ENCODE assay signal across 23 cellular contexts in genomic region chr19:32450217-32450616, GRCh38. TPM values are rescaled to one million over a fixed set of nuclear protein-coding genes. Genes with fewer than 3 reads are reported as not detected.
A peak's percentile ranks its signal among the peaks of the same experiment; 100 is the strongest.
DNase-seq lines count a peak whose midpoint lies in the region; ATAC-seq and TF ChIP-seq lines count a peak whose summit lies in the region.
"Had no signal": no experiment of that assay in that cellular context is flagged by ENCODE, and none has a peak within 500 bp of the region (broad histone marks: within the 10 kb centered on the region; RNA-seq: fewer than 3 reads in every experiment).

No MANE protein-coding gene starts in this region.

- no peak overlapping the region for H3K4me3 Mint-ChIP-seq in activated CD4-positive, alpha-beta T cell treated with anti-CD3 and anti-CD28 coated beads for 36 hours
- H3K4me3 Mint-ChIP-seq in activated T-helper 17 cell treated with anti-CD3 and anti-CD28 coated beads, Interleukin-2, amount 50 U/mL, for 72 hours, result no peak overlapping the region
- H3K4me3 Mint-ChIP-seq in stimulated activated effector memory CD8-positive, alpha-beta T cell treated with anti-CD3 and anti-CD28 coated beads, Interleukin-12 subunit alpha, Interleukin-12 subunit beta, amount 100 ng/mL, for 72 hours, result no peak overlapping the region
- H3K4me3 Mint-ChIP-seq: CD4-positive, alpha-beta T cell; HFFc6 had no signal

- no peaks in the 10 kb centered on the region for H4K20me1 ChIP-seq in smooth muscle cell (ENCODE audit: low read depth)

- H3K4me1 Mint-ChIP-seq in activated CD4-positive, alpha-beta T cell treated with anti-CD3 and anti-CD28 coated beads for 36 hours, result peaks cover 4% of the 10 kb centered on the region
- no peaks in the 10 kb centered on the region for H3K4me1 Mint-ChIP-seq in activated T-helper 17 cell treated with anti-CD3 and anti-CD28 coated beads, Interleukin-2, amount 50 U/mL, for 72 hours
- peaks cover 11% of the 10 kb centered on the region for H3K4me1 Mint-ChIP-seq in stimulated activated effector memory CD8-positive, alpha-beta T cell treated with anti-CD3 and anti-CD28 coated beads, Interleukin-12 subunit alpha, Interleukin-12 subunit beta, amount 100 ng/mL, for 72 hours

- no peak overlapping the region for H3K4me2 ChIP-seq in smooth muscle cell
- H3K4me2 ChIP-seq: SK-N-SH had no signal

- H3K36me3 ChIP-seq in smooth muscle cell (ENCODE audit: low read depth), result no peaks in the 10 kb centered on the region

- CTCF ChIA-PET in activated CD4-positive, alpha-beta T cell treated with anti-CD3 and anti-CD28 coated beads for 36 hours (lab: Charles Lee), result no interaction called here

- WGBS in smooth muscle cell (ENCODE audit: low lambda C conversion rate), result 87% methylated on average over 4 of the region's 4 CpGs

- no peaks in the 10 kb centered on the region for H3K27me3 ChIP-seq in smooth muscle cell (ENCODE audit: low read depth)

- no peaks in the 10 kb centered on the region for H3K9me3 ChIP-seq in smooth muscle cell (replicated peaks; ENCODE audit: low read depth)
- H3K9me3 ChIP-seq: Caco-2, SK-N-SH had no signal

- ATAC-seq in activated CD4-positive, alpha-beta T cell treated with anti-CD3 and anti-CD28 coated beads for 36 hours, result peak; percentile 68
- ATAC-seq in activated T-helper 17 cell treated with anti-CD3 and anti-CD28 coated beads, Interleukin-2, amount 50 U/mL, for 72 hours (replicated peaks), result peak; percentile 77
- ATAC-seq in stimulated activated effector memory CD8-positive, alpha-beta T cell treated with anti-CD3 and anti-CD28 coated beads, Interleukin-12 subunit alpha, Interleukin-12 subunit beta, amount 100 ng/mL, for 72 hours, result peak; percentile 74
- no peak for ATAC-seq in HG03280 (IDR thresholded peaks at IDR 0.05; ENCODE audit: unreplicated experiment)

- H3K36me3 Mint-ChIP-seq in activated CD4-positive, alpha-beta T cell treated with anti-CD3 and anti-CD28 coated beads for 36 hours (ENCODE audit: low read depth), result peaks cover 2% of the 10 kb centered on the region
- H3K36me3 Mint-ChIP-seq in activated T-helper 17 cell treated with anti-CD3 and anti-CD28 coated beads, Interleukin-2, amount 50 U/mL, for 72 hours (ENCODE audit: low read depth), result no peaks in the 10 kb centered on the region
- H3K36me3 Mint-ChIP-seq in stimulated activated effector memory CD8-positive, alpha-beta T cell treated with anti-CD3 and anti-CD28 coated beads, Interleukin-12 subunit alpha, Interleukin-12 subunit beta, amount 100 ng/mL, for 72 hours, result no peaks in the 10 kb centered on the region

- POLR2A ChIA-PET in activated CD4-positive, alpha-beta T cell treated with anti-CD3 and anti-CD28 coated beads for 36 hours (lab: Charles Lee), result no interaction called here

- H2AFZ ChIP-seq in smooth muscle cell (ENCODE audit: low read depth), result no peak overlapping the region

- H3K9ac ChIP-seq in smooth muscle cell (ENCODE audit: low read depth), result no peak overlapping the region
- H3K9ac ChIP-seq: SK-N-SH had no signal

- no peak for DNase-seq in activated CD4-positive, alpha-beta T cell treated with anti-CD3 and anti-CD28 coated beads for 36 hours
- no peak for DNase-seq in activated CD4-positive, alpha-beta T cell treated with anti-CD3 and anti-CD28 coated beads, Interleukin-2, amount 50 U/mL, for 48 hours
- peak; percentile 88 for DNase-seq in fibroblast of peridontal ligament (ENCODE audit: extremely low read depth)
- DNase-seq in stimulated activated effector memory CD8-positive, alpha-beta T cell treated with anti-CD3 and anti-CD28 coated beads, Interleukin-12 subunit alpha, Interleukin-12 subunit beta, amount 100 ng/mL, for 72 hours (ENCODE audit: low spot score in 2 of 2), result no peak
- DNase-seq in smooth muscle cell (lab: John Stamatoyannopoulos, UW; ENCODE audit: unreplicated experiment), result no peak
- no peak for DNase-seq in NCI-H2081 (lab: John Stamatoyannopoulos, UW)
- DNase-seq: Caco-2; CD4-positive, alpha-beta T cell; GDM1; HFFc6; KBM-7; MV-4-11; NCI-H1694 treated with DMSO at 0.1 percent for 48 hours; NCI-H2107; NCI-H2227 treated with DMSO at 0.1 percent for 48 hours; NCI-H510A treated with DMSO at 0.1 percent for 48 hours; NCI-H82; OCI-M1; SHP77 treated with DMSO at 0.1 percent for 48 hours; SK-N-SH had no signal

- H3K9me3 Mint-ChIP-seq in activated CD4-positive, alpha-beta T cell treated with anti-CD3 and anti-CD28 coated beads for 36 hours (ENCODE audit: low read depth), result no peaks in the 10 kb centered on the region
- H3K9me3 Mint-ChIP-seq in activated T-helper 17 cell treated with anti-CD3 and anti-CD28 coated beads, Interleukin-2, amount 50 U/mL, for 72 hours, result no peaks in the 10 kb centered on the region
- H3K9me3 Mint-ChIP-seq in stimulated activated effector memory CD8-positive, alpha-beta T cell treated with anti-CD3 and anti-CD28 coated beads, Interleukin-12 subunit alpha, Interleukin-12 subunit beta, amount 100 ng/mL, for 72 hours, result no peaks in the 10 kb centered on the region
- H3K9me3 Mint-ChIP-seq: CD4-positive, alpha-beta T cell; HFFc6 had no signal

- TF ChIP-seq CTCF in smooth muscle cell (IDR thresholded peaks at IDR 0.05; ENCODE audit: borderline replicate concordance, insufficient read depth, poor library complexity, severe bottlenecking), result no peak

- H3K4me3 ChIP-seq in smooth muscle cell, result no peak overlapping the region

- no peaks in the 10 kb centered on the region for H3K27me3 Mint-ChIP-seq in activated CD4-positive, alpha-beta T cell treated with anti-CD3 and anti-CD28 coated beads for 36 hours
- no peaks in the 10 kb centered on the region for H3K27me3 Mint-ChIP-seq in activated T-helper 17 cell treated with anti-CD3 and anti-CD28 coated beads, Interleukin-2, amount 50 U/mL, for 72 hours
- H3K27me3 Mint-ChIP-seq: CD4-positive, alpha-beta T cell had no signal

- H3F3A ChIP-seq in smooth muscle cell (ENCODE audit: low read depth), result no peaks in the 10 kb centered on the region

- no peaks in the 10 kb centered on the region for H3K79me2 ChIP-seq in smooth muscle cell (ENCODE audit: low read depth)

- H3K27ac Mint-ChIP-seq in activated CD4-positive, alpha-beta T cell treated with anti-CD3 and anti-CD28 coated beads for 36 hours, result no peak overlapping the region
- no peak overlapping the region for H3K27ac Mint-ChIP-seq in activated T-helper 17 cell treated with anti-CD3 and anti-CD28 coated beads, Interleukin-2, amount 50 U/mL, for 72 hours
- H3K27ac Mint-ChIP-seq in stimulated activated effector memory CD8-positive, alpha-beta T cell treated with anti-CD3 and anti-CD28 coated beads, Interleukin-12 subunit alpha, Interleukin-12 subunit beta, amount 100 ng/mL, for 72 hours, result no peak overlapping the region
- H3K27ac Mint-ChIP-seq: CD4-positive, alpha-beta T cell; HFFc6 had no signal

- H3K4me1 ChIP-seq in smooth muscle cell (ENCODE audit: low read depth), result no peaks in the 10 kb centered on the region
- H3K4me1 ChIP-seq: Caco-2 had no signal

- intact Hi-C loops in activated CD4-positive, alpha-beta T cell treated with anti-CD3 and anti-CD28 coated beads for 36 hours (cut with DNase I, micrococcal nuclease), result no loop called here

- H3K27ac ChIP-seq in smooth muscle cell (ENCODE audit: low read depth), result no peak overlapping the region
- H3K27ac ChIP-seq: 22Rv1 had no signal

RNA-seq across cellular contexts. Expression of gene DPY19L3, which starts 44.6 kb away (rescaled TPM):
- total RNA-seq in activated CD4-positive, alpha-beta T cell treated with anti-CD3 and anti-CD28 coated beads for 36 hours, result 10 to 100 TPM; 14.3 to 14.6 TPM
- total RNA-seq in activated T-helper 17 cell treated with anti-CD3 and anti-CD28 coated beads, Interleukin-2, amount 50 U/mL, for 72 hours, result 10 to 100 TPM; 14.8 to 15.0 TPM
- total RNA-seq in smooth muscle cell, result 26.4 and 50.0 TPM in 2 replicates
- 5.8 and 7.2 TPM in 2 replicates for polyA plus RNA-seq in smooth muscle cell
